Comparison of ENCODE assay signal across 13 cellular contexts in the genomic region with DNA sequence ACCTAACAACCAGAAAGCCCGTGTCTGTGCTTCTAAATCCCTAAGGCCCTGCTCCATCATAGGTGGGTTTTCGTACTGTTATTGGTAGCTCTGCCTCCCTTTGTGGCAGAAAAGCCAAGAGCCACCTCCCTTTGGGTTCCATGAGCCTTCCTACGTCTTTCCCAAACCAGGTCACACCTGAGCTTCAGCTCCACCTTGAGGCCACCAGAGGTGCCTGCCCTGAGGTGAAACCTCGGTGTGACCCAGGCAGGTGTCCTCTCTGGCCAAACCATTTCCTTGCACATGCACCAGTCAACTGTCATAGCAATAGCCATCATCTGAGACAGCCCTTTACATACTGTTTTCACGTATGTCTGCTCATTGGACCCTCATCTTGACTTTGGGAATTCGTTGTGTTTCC.
A peak's percentile ranks its signal among the peaks of the same experiment; 100 is the strongest.
DNase-seq lines count a peak whose midpoint lies in the region; ATAC-seq, FAIRE-seq and TF ChIP-seq lines count a peak whose summit lies in the region.
"Had no signal": no experiment of that assay in that cellular context is flagged by ENCODE, and none has a peak within 500 bp of the region (broad histone marks: within the 10 kb centered on the region; RNA-seq: fewer than 3 reads in every experiment).

No MANE protein-coding gene starts in this region.

- ATAC-seq in activated naive CD8-positive, alpha-beta T cell treated with anti-CD3 and anti-CD28 coated beads, Interleukin-2, amount 10 ng/mL, durations not matched to agents 7 days and 5 days (ENCODE audit: low read depth): no peak
- ATAC-seq in HepG2 (peak; percentile 79), T-cell (replicated peaks in 1 of 4) (no peak)

- intact Hi-C loops in HepG2 (cut with micrococcal nuclease; ENCODE audit: unreplicated experiment): loop anchor here (10.0 kb wide), 1 partner anchor 108 kb away; no protein-coding TSS in a partner anchor

- H2BK12ac ChIP-seq in H9 (ENCODE audit: insufficient read length, low read depth, low read length): no peak overlapping the region

- H3K4me2 ChIP-seq in H9 (ENCODE audit: insufficient read depth, insufficient read length, low read length) (no peak overlapping the region), HepG2 (ENCODE audit: low read depth, low read length) (no peak overlapping the region)

- CTCF ChIA-PET in HepG2 (lab: Yijun Ruan, JAX; ENCODE audit: low intra/inter-chr PET ratio, low total read pairs) (no interaction called here), T-cell (lab: Charles Lee) (no interaction called here)

- H3K9me3 Mint-ChIP-seq in H9 (peaks cover 0 to 2% of the 10 kb centered on the region in 2 experiments; a peak in 3 of 5 replicates), T-cell (peaks cover 4 to 9% (median 6%) of the 10 kb centered on the region in 3 donors)
- peaks cover 31% of the 10 kb centered on the region for H3K9me3 Mint-ChIP-seq in activated naive CD8-positive, alpha-beta T cell treated with anti-CD3 and anti-CD28 coated beads, Interleukin-2, amount 10 ng/mL, durations not matched to agents 7 days and 5 days
- H3K9me3 Mint-ChIP-seq: HFFc6 had no signal

- no TSS peak for BruUV-seq in HepG2 (replicated peaks; lab: Mats Ljungman, UMichigan)

- no peak overlapping the region for H2BK5ac ChIP-seq in H9 (ENCODE audit: insufficient read length, low read length)

- no peak for FAIRE-seq in HepG2 (lab: Jason Lieb, UNC)
- FAIRE-seq: GM19239 had no signal

- no peak overlapping the region for H4K91ac ChIP-seq in H9 (ENCODE audit: insufficient read length, low read depth, low read length)

- H3K56ac ChIP-seq in H9 (ENCODE audit: insufficient read length, low read depth, low read length): no peak overlapping the region

- no peak for TF ChIP-seq RAD21 in HepG2 (CRISPR knock-in tag; IDR thresholded peaks at IDR 0.05)

- no peak overlapping the region for H4K8ac ChIP-seq in H9 (replicated peaks; ENCODE audit: insufficient read length, low read depth, low read length)

- H3K27ac ChIP-seq in H9 (ENCODE audit: insufficient read length, low read depth, low read length): no peak overlapping the region
- no peak overlapping the region for H3K27ac ChIP-seq in HepG2 (ENCODE audit: extremely low read length, insufficient read depth, low read length)
- H3K27ac ChIP-seq: epithelial cell of prostate had no signal

- TF ChIP-seq EP300 in HepG2 (IDR thresholded peaks at IDR 0.05; ENCODE audit: low read depth in 2 of 2, low read length in 2 of 2): no peak
- TF ChIP-seq EP300 in HepG2 (CRISPR knock-in tag; IDR thresholded peaks at IDR 0.05; ENCODE audit: borderline replicate concordance): no peak

- H2AK5ac ChIP-seq in H9 (ENCODE audit: insufficient read length, low read length): no peak overlapping the region

- no peaks in the 10 kb centered on the region for H3K36me3 ChIP-seq in HepG2 (replicated peaks in 1 of 2; ENCODE audit: control insufficient read depth in 1 of 2, insufficient read depth in 2 of 2, low read length in 2 of 2)

- H2AFZ ChIP-seq in H9 (ENCODE audit: low read length) (no peak overlapping the region), HepG2 (ENCODE audit: low read length) (no peak overlapping the region)

- H3K18ac ChIP-seq in H9 (ENCODE audit: insufficient read length, low read depth, low read length): no peak overlapping the region

- WGBS in H9 (ENCODE audit: extremely low coverage, insufficient read length, low lambda C conversion rate): no CpG with 5 or more reads among the region's 6 CpGs
- 10% methylated on average over 6 of the region's 6 CpGs for WGBS in HepG2 (ENCODE audit: low lambda C conversion rate)

- H3K27me3 ChIP-seq in H9 (ENCODE audit: insufficient read depth, low read length): no peaks in the 10 kb centered on the region
- 0 out of 5 replicates have a peak, but pooled peaks cover 0 to 1% of the 10 kb centered on the region in 2 experiments for H3K27me3 ChIP-seq in HepG2 (ENCODE audit: control insufficient read depth in 1 of 2, insufficient read depth in 2 of 2, low read length in 2 of 2)

- H3K4me3 ChIP-seq in HepG2 (replicated peaks in 1 of 3; ENCODE audit: insufficient read depth in 1 of 3, low read depth in 2 of 3, low read length in 3 of 3): no peak overlapping the region

- H3K27ac Mint-ChIP-seq in H9 (no peak overlapping the region), T-cell (no peak overlapping the region)
- peak overlapping the region; percentile 60 for H3K27ac Mint-ChIP-seq in activated naive CD8-positive, alpha-beta T cell treated with anti-CD3 and anti-CD28 coated beads, Interleukin-2, amount 10 ng/mL, durations not matched to agents 7 days and 5 days
- H3K27ac Mint-ChIP-seq: HFFc6 had no signal

- no peaks in the 10 kb centered on the region for H3K9me3 ChIP-seq in H9 (ENCODE audit: control insufficient read depth, low read depth, low read length)
- no peaks in the 10 kb centered on the region for H3K9me3 ChIP-seq in HepG2 (ENCODE audit: low read length)

- TF ChIP-seq CTCF in H9 (conservative IDR thresholded peaks at IDR 0.05) (peak; percentile 54), HepG2 (CRISPR knock-in tag; IDR thresholded peaks at IDR 0.05) (peak; percentile 52)

- no peak overlapping the region for H3K14ac ChIP-seq in H9 (ENCODE audit: insufficient read depth, low read length)

- no peaks in the 10 kb centered on the region for H3K23me2 ChIP-seq in H9 (ENCODE audit: insufficient read length, low read depth, low read length, poor library complexity, severe bottlenecking)

- H4K20me1 ChIP-seq in H9 (ENCODE audit: control insufficient read depth, insufficient read depth, insufficient read length) (no peaks in the 10 kb centered on the region), HepG2 (ENCODE audit: insufficient read depth, low read length) (no peaks in the 10 kb centered on the region)

- no peak overlapping the region for H3K4ac ChIP-seq in H9 (ENCODE audit: low read depth, low read length)

- H3K9ac ChIP-seq in H9 (ENCODE audit: extremely low read depth, insufficient read length, low read length): no peak overlapping the region
- no peak overlapping the region for H3K9ac ChIP-seq in HepG2 (ENCODE audit: insufficient read depth, low read depth, low read length)

- in situ Hi-C loops in HepG2 (cut with HindIII; ENCODE audit: extremely low pct_ligation_motif_present, low pct_unique_long_range_greater_than_20kb): no loop called here

- H3T11ph ChIP-seq in H9 (ENCODE audit: low read length): no peak overlapping the region

- H4K5ac ChIP-seq in H9 (ENCODE audit: insufficient read length, low read depth, low read length): no peak overlapping the region

- POLR2A ChIA-PET in activated naive CD8-positive, alpha-beta T cell treated with anti-CD3 and anti-CD28 coated beads, Interleukin-2, amount 10 ng/mL, durations not matched to agents 7 days and 5 days (lab: Charles Lee): no interaction called here
- POLR2A ChIA-PET in HepG2 (lab: Yijun Ruan, JAX) (no interaction called here), T-cell (lab: Charles Lee) (no interaction called here)

- no peaks in the 10 kb centered on the region for H3K4me1 ChIP-seq in H9 (ENCODE audit: insufficient read depth, low read length)
- H3K4me1 ChIP-seq in HepG2 (ENCODE audit: insufficient read depth, low read length): no peaks in the 10 kb centered on the region

- peaks cover 6 to 7% of the 10 kb centered on the region in 2 experiments; a peak in 2 of 4 replicates for H3K4me1 Mint-ChIP-seq in H9
- peaks cover 33% of the 10 kb centered on the region for H3K4me1 Mint-ChIP-seq in activated naive CD8-positive, alpha-beta T cell treated with anti-CD3 and anti-CD28 coated beads, Interleukin-2, amount 10 ng/mL, durations not matched to agents 7 days and 5 days
- peaks cover 9 to 37% (median 25%) of the 10 kb centered on the region in 3 donors for H3K4me1 Mint-ChIP-seq in T-cell

- H3K79me1 ChIP-seq in H9 (ENCODE audit: insufficient read depth, low read depth, low read length, poor library complexity, severe bottlenecking): no peaks in the 10 kb centered on the region

- no peak overlapping the region for H2BK120ac ChIP-seq in H9 (ENCODE audit: low read depth, low read length, poor library complexity, severe bottlenecking)

- no peaks in the 10 kb centered on the region for H3K79me2 ChIP-seq in H9 (ENCODE audit: insufficient read depth, low read length)
- H3K79me2 ChIP-seq in HepG2 (ENCODE audit: insufficient read depth, low read length): no peaks in the 10 kb centered on the region

- H3K23ac ChIP-seq in H9 (ENCODE audit: insufficient read length, low read depth, low read length): no peak overlapping the region

- H3K27me3 Mint-ChIP-seq in H9 (ENCODE audit: low read depth) (no peaks in the 10 kb centered on the region; the same call in 1 of the 2 replicates), T-cell (peaks cover 0 to 5% of the 10 kb centered on the region in 2 donors)
- H3K27me3 Mint-ChIP-seq in activated naive CD8-positive, alpha-beta T cell treated with anti-CD3 and anti-CD28 coated beads, Interleukin-2, amount 10 ng/mL, durations not matched to agents 7 days and 5 days: peaks cover 3% of the 10 kb centered on the region

- no peak overlapping the region for H2BK15ac ChIP-seq in H9 (ENCODE audit: low read depth, low read length)

- H3K4me3 Mint-ChIP-seq in H9 (no peak overlapping the region), T-cell (no peak overlapping the region)
- H3K4me3 Mint-ChIP-seq in activated naive CD8-positive, alpha-beta T cell treated with anti-CD3 and anti-CD28 coated beads, Interleukin-2, amount 10 ng/mL, durations not matched to agents 7 days and 5 days: no peak overlapping the region
- H3K4me3 Mint-ChIP-seq: HFFc6 had no signal

- no peak overlapping the region for H2BK20ac ChIP-seq in H9 (ENCODE audit: low read depth, low read length, poor library complexity, severe bottlenecking)

- no peak for TF ChIP-seq POLR2A in HepG2 (IDR thresholded peaks at IDR 0.05; ENCODE audit: insufficient read depth in 1 of 2, low read depth in 2 of 2, low read length in 2 of 2)

- H3K36me3 Mint-ChIP-seq in H9 (ENCODE audit: insufficient read depth in 1 of 3, low read depth in 3 of 3) (peaks cover 0 to 3% (median 0%) of the 10 kb centered on the region in 3 experiments; a peak in 1 of 7 replicates), T-cell (peaks cover 5% of the 10 kb centered on the region)
- peaks cover 18% of the 10 kb centered on the region for H3K36me3 Mint-ChIP-seq in activated naive CD8-positive, alpha-beta T cell treated with anti-CD3 and anti-CD28 coated beads, Interleukin-2, amount 10 ng/mL, durations not matched to agents 7 days and 5 days
- H3K36me3 Mint-ChIP-seq: IgD-negative memory B cell had no signal

- DNase-seq in NCI-H748 (lab: John Stamatoyannopoulos, UW; ENCODE audit: unreplicated experiment): peak; percentile 2
- no peak for DNase-seq in NCI-H748 treated with DMSO at 0.1 percent for 48 hours (lab: John Stamatoyannopoulos, UW)
- peak; percentile 57 for DNase-seq in H9
- DNase-seq in activated naive CD8-positive, alpha-beta T cell treated with anti-CD3 and anti-CD28 coated beads, Interleukin-2, amount 10 ng/mL, durations not matched to agents 7 days and 5 days: no peak
- peak; percentile 9 for DNase-seq in HepG2 (ENCODE audit: low spot score)
- no peak for DNase-seq in middle frontal gyrus (ENCODE audit: extremely low spot score, low spot score)
- DNase-seq in T-cell: no peak
- no peak for DNase-seq in NCI-H128 (lab: John Stamatoyannopoulos, UW; ENCODE audit: unreplicated experiment)
- DNase-seq: HFFc6, NCI-H1930 had no signal

TF ChIP-seq in HepG2, 621 proteins besides CTCF, POLR2A, EP300 and RAD21 (continues in another document):
- TF ChIP-seq TCF7L2 (IDR thresholded peaks at IDR 0.05; ENCODE audit: low read depth, low read length): no peak

Comparison
In these comparisons a context has a peak if more than half of its experiments do, and no peak if none do; other contexts are left out.
1. DNase-seq: peak in NCI-H748 (single experiment), H9 (single experiment) and HepG2 (single experiment); none in NCI-H748 treated with DMSO at 0.1 percent for 48 hours (single experiment), activated naive CD8-positive, alpha-beta T cell treated with anti-CD3 and anti-CD28 coated beads, Interleukin-2, amount 10 ng/mL, durations not matched to agents 7 days and 5 days (single experiment), middle frontal gyrus (single experiment), T-cell (0 of 34) and NCI-H128 (single experiment).